Comparison of ENCODE assay signal across 1 cellular context in the genomic region with DNA sequence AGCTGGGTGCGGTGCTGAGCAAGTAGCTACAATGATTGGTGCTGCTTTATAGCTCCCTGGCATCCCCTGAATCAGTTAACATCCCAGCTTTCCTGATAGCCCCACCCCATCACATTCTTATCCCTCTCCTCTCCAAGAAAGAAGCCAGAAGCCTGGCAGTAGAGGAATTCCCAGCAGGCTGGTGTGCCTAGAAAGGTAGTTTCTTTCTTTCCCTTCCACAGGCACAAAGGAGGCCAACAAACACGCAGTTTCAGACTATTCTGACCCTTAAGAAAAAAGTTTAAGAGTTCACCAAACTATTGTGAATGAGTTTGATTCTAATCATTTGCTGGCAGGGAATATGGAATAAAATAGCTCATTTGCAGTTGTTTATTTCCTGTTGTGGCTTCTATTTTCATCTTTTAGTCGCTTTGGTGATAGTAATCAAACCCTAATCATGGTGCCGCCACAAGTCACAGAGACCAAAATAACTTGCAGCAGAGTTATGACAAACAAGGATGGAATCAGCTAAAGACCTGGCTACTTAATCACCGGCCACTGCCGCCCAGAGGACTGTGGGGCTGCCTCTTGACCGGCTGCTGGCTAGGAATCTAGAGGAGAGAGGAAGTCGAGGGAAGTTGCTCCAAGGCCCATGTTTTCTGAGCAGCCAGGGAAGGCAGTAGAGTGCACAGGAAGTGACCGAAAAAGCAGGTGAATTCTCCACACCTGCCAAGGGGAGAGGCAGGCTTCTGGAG.
TF ChIP-seq lines count a peak whose summit lies in the region.

No MANE protein-coding gene starts in this region.

TF ChIP-seq in HCT116, 20 proteins besides CTCF, POLR2A, EP300 and RAD21 (continued from another document):
- TF ChIP-seq, protein P1, sequence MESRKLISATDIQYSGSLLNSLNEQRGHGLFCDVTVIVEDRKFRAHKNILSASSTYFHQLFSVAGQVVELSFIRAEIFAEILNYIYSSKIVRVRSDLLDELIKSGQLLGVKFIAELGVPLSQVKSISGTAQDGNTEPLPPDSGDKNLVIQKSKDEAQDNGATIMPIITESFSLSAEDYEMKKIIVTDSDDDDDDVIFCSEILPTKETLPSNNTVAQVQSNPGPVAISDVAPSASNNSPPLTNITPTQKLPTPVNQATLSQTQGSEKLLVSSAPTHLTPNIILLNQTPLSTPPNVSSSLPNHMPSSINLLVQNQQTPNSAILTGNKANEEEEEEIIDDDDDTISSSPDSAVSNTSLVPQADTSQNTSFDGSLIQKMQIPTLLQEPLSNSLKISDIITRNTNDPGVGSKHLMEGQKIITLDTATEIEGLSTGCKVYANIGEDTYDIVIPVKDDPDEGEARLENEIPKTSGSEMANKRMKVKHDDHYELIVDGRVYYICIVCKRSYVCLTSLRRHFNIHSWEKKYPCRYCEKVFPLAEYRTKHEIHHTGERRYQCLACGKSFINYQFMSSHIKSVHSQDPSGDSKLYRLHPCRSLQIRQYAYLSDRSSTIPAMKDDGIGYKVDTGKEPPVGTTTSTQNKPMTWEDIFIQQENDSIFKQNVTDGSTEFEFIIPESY (IDR thresholded peaks at IDR 0.05; ENCODE audit: extremely low read depth, insufficient replicate concordance, low read length), result no peak
- TF ChIP-seq ZFX (IDR thresholded peaks at IDR 0.05) (no peak), SP1 (IDR thresholded peaks at IDR 0.05; ENCODE audit: low read depth) (no peak), TCF7L2 (IDR thresholded peaks at IDR 0.05; ENCODE audit: borderline replicate concordance, extremely low read depth, insufficient read depth, insufficient read length) (no peak), FOSL1 (IDR thresholded peaks at IDR 0.05; ENCODE audit: low read depth) (no peak), EZH2phosphoT487 (IDR thresholded peaks at IDR 0.05; ENCODE audit: borderline replicate concordance) (no peak), ZNF274 (IDR thresholded peaks at IDR 0.05; ENCODE audit: low read depth, low read length) (no peak), CEBPB (IDR thresholded peaks at IDR 0.05; ENCODE audit: low read depth) (no peak), YY1 (IDR thresholded peaks at IDR 0.05; ENCODE audit: extremely low read depth, insufficient replicate concordance, low read depth, low read length) (no peak), ELF1 (IDR thresholded peaks at IDR 0.05; ENCODE audit: borderline replicate concordance, low read depth) (no peak), SIN3A (IDR thresholded peaks at IDR 0.05; ENCODE audit: low read depth) (no peak), POLR2AphosphoS5 (IDR thresholded peaks at IDR 0.05; ENCODE audit: low read depth, low read length) (no peak), SRF (IDR thresholded peaks at IDR 0.05; ENCODE audit: low read depth) (no peak), JUND (IDR thresholded peaks at IDR 0.05) (no peak), EZH2 (IDR thresholded peaks at IDR 0.05) (no peak)
- TF ChIP-seq, protein P2, sequence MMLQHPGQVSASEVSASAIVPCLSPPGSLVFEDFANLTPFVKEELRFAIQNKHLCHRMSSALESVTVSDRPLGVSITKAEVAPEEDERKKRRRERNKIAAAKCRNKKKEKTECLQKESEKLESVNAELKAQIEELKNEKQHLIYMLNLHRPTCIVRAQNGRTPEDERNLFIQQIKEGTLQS (IDR thresholded peaks at IDR 0.05), result no peak
